In genomic region chr16:9148376-9149015, GRCh38 we compare ENCODE assay signal across 22 cellular contexts.
"Had no signal": no experiment of that assay in that cellular context is flagged by ENCODE, and none has a peak within 500 bp of the region (broad histone marks: within the 10 kb centered on the region; RNA-seq: fewer than 3 reads in every experiment).

No MANE protein-coding gene starts in this region.

- H3K4me1 Mint-ChIP-seq: activated CD4-positive, alpha-beta T cell treated with anti-CD3 and anti-CD28 coated beads, Interleukin-2, amount 10 ng/mL, durations not matched to agents 7 days and 5 days; activated naive CD4-positive, alpha-beta T cell treated with anti-CD3 and anti-CD28 coated beads, Interleukin-2, amount 10 ng/mL, durations not matched to agents 7 days and 5 days; mesothelial cell of epicardium had no signal

- H3K36me3 Mint-ChIP-seq: activated naive CD4-positive, alpha-beta T cell treated with anti-CD3 and anti-CD28 coated beads, Interleukin-2, amount 10 ng/mL, durations not matched to agents 7 days and 5 days had no signal

- H3K36me3 ChIP-seq: ascending aorta, breast epithelium, gastrocnemius medialis, heart left ventricle, lower lobe of right lung, tibial artery had no signal

- H3K4me1 ChIP-seq: ascending aorta, breast epithelium, heart left ventricle, tibial artery had no signal

- H3K9me3 ChIP-seq: ascending aorta, breast epithelium, gastrocnemius medialis, heart left ventricle, lower lobe of right lung, tibial artery had no signal

- H3K4me3 ChIP-seq: ascending aorta, breast epithelium, gastrocnemius medialis, heart left ventricle, lower lobe of right lung, tibial artery had no signal

- ATAC-seq: activated CD8-positive, alpha-beta T cell treated with anti-CD3 and anti-CD28 coated beads, Interleukin-2, amount 10 ng/mL, durations not matched to agents 7 days and 5 days; activated T-cell treated with anti-CD3 and anti-CD28 coated beads, Interleukin-2, amount 50 U/mL, for 4 hours; esophagus mucosa; gastrocnemius medialis; heart left ventricle had no signal

- H3K9me3 Mint-ChIP-seq: activated T-cell treated with anti-CD3 and anti-CD28 coated beads, Interleukin-2, amount 50 U/mL, for 4 hours; nephron had no signal

- H3K4me3 Mint-ChIP-seq: activated CD4-positive, alpha-beta T cell treated with anti-CD3 and anti-CD28 coated beads, Interleukin-2, amount 10 ng/mL, durations not matched to agents 7 days and 5 days; activated CD8-positive, alpha-beta T cell treated with anti-CD3 and anti-CD28 coated beads, Interleukin-2, amount 10 ng/mL, durations not matched to agents 7 days and 5 days; activated naive CD4-positive, alpha-beta T cell treated with anti-CD3 and anti-CD28 coated beads, Interleukin-2, amount 10 ng/mL, durations not matched to agents 7 days and 5 days; activated T-cell treated with anti-CD3 and anti-CD28 coated beads, Interleukin-2, amount 50 U/mL, for 4 hours; mesothelial cell of epicardium; nephron had no signal

- DNase-seq: activated CD4-positive, alpha-beta T cell treated with anti-CD3 and anti-CD28 coated beads, Interleukin-2, amount 10 ng/mL, durations not matched to agents 7 days and 5 days; activated CD8-positive, alpha-beta T cell treated with anti-CD3 and anti-CD28 coated beads, Interleukin-2, amount 10 ng/mL, durations not matched to agents 7 days and 5 days; activated effector memory CD4-positive, alpha-beta T cell treated with Interleukin-2 at 50 U/mL for 16 hours; activated naive CD4-positive, alpha-beta T cell treated with anti-CD3 and anti-CD28 coated beads, Interleukin-2, amount 10 ng/mL, durations not matched to agents 7 days and 5 days; activated T-cell treated with anti-CD3 and anti-CD28 coated beads, Interleukin-2, amount 50 U/mL, for 4 hours; cerebellar nuclear complex; cortex of kidney; gastrocnemius medialis; lower lobe of right lung; stimulated activated CD4-positive, alpha-beta T cell treated with anti-CD3 and anti-CD28 coated beads, Interleukin-12 subunit alpha, Interleukin-12 subunit beta, amount 100 ng/mL, for 4 hours; stimulated activated CD4-positive, alpha-beta T cell treated with anti-CD3 and anti-CD28 coated beads, Interleukin-1b, Interleukin-23, amount 100 ng/mL, for 48 hours; stimulated activated CD8-positive, alpha-beta memory T cell treated with anti-CD3 and anti-CD28 coated beads, Interleukin-4, amount 100 ng/mL, for 48 hours; stimulated activated naive CD4-positive, alpha-beta T cell treated with Interleukin-2 at 50 U/mL for 16 hours; T-helper 9 cell; tibial artery had no signal

- H3K27ac Mint-ChIP-seq: activated CD4-positive, alpha-beta T cell treated with anti-CD3 and anti-CD28 coated beads, Interleukin-2, amount 10 ng/mL, durations not matched to agents 7 days and 5 days; activated CD8-positive, alpha-beta T cell treated with anti-CD3 and anti-CD28 coated beads, Interleukin-2, amount 10 ng/mL, durations not matched to agents 7 days and 5 days; activated naive CD4-positive, alpha-beta T cell treated with anti-CD3 and anti-CD28 coated beads, Interleukin-2, amount 10 ng/mL, durations not matched to agents 7 days and 5 days; mesothelial cell of epicardium; nephron; progenitor cell of endocrine pancreas had no signal

- H3K27ac ChIP-seq: ascending aorta, breast epithelium, gastrocnemius medialis, heart left ventricle, lower lobe of right lung, tibial artery had no signal

- H3K27me3 ChIP-seq: ascending aorta, breast epithelium, gastrocnemius medialis, heart left ventricle had no signal
